15 cellular contexts compared by ENCODE assay signal in the genomic region with DNA sequence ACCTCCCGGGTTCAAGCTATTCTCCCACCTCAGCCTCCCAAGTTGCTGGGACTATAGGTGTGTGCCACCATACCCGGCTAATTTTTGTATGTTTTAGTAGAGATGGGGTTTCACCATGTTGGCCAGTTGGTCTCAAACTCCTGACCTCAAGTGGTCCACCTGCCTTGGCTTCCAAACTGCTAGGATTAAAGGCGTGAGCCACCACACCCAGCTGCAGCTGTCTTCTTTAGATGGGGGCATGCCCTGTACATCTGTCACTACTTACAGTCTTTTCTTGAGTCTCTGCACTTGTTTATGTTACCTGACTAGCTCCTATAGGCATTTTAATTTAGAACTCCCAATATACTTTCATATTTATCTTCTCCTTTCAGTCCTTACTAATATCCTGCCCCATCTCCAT.
DNase-seq lines count a peak whose midpoint lies in the region; ATAC-seq lines count a peak whose summit lies in the region.
"Had no signal": no experiment of that assay in that cellular context is flagged by ENCODE, and none has a peak within 500 bp of the region (broad histone marks: within the 10 kb centered on the region; RNA-seq: fewer than 3 reads in every experiment).

No MANE protein-coding gene starts in this region.

- H3K9me3 ChIP-seq in BLaER1 treated with 17β-estradiol and CSF1 and Interleukin-3, amounts not matched to agents 10 nM and 100 nM (replicated peaks in 1 of 11) = peaks cover 6 to 27% (median 9%) of the 10 kb centered on the region in 11 experiments; a peak in 20 of 22 replicates
- H3K9me3 ChIP-seq in SJCRH30 (replicated peaks) = no peaks in the 10 kb centered on the region
- H3K9me3 ChIP-seq: HAP-1 had no signal

- H3K4me3 ChIP-seq in BLaER1 treated with 17β-estradiol and CSF1 and Interleukin-3, amounts not matched to agents 10 nM and 100 nM = peak overlapping the region; percentile 45 to 67 (median 58); a peak in 19 of 20 replicates
- no peak overlapping the region for H3K4me3 ChIP-seq in SJCRH30
- H3K4me3 ChIP-seq: HAP-1 had no signal

- peaks cover 60 to 100% (median 81%) of the 10 kb centered on the region in 10 experiments for H3K4me1 ChIP-seq in BLaER1 treated with 17β-estradiol and CSF1 and Interleukin-3, amounts not matched to agents 10 nM and 100 nM
- peaks cover 8% of the 10 kb centered on the region for H3K4me1 ChIP-seq in SJCRH30
- H3K4me1 ChIP-seq: HAP-1 had no signal

- H3K4me2 ChIP-seq in BLaER1 treated with 17β-estradiol and CSF1 and Interleukin-3, amounts not matched to agents 10 nM and 100 nM = peak overlapping the region; percentile 67 to 96 (median 80)
- H3K4me2 ChIP-seq: KMS-11 had no signal

- peaks cover 0 to 9% (median 0%) of the 10 kb centered on the region in 11 experiments; a peak in 2 of 22 replicates for H3K36me3 ChIP-seq in BLaER1 treated with 17β-estradiol and CSF1 and Interleukin-3, amounts not matched to agents 10 nM and 100 nM
- no peaks in the 10 kb centered on the region for H3K36me3 ChIP-seq in SJCRH30
- H3K36me3 ChIP-seq: HAP-1 had no signal

- no peaks in the 10 kb centered on the region for H3K27me3 ChIP-seq in BLaER1 treated with 17β-estradiol and CSF1 and Interleukin-3, amounts not matched to agents 10 nM and 100 nM
- H3K27me3 ChIP-seq in SJCRH30 = no peaks in the 10 kb centered on the region

- peak overlapping the region; percentile 72 to 93 (median 83) for H3K9ac ChIP-seq in BLaER1 treated with 17β-estradiol and CSF1 and Interleukin-3, amounts not matched to agents 10 nM and 100 nM
- H3K9ac ChIP-seq: KMS-11 had no signal

- no peaks in the 10 kb centered on the region for H4K20me1 ChIP-seq in BLaER1 treated with 17β-estradiol and CSF1 and Interleukin-3, amounts not matched to agents 10 nM and 100 nM

- ATAC-seq in GM21390 (IDR thresholded peaks at IDR 0.05; ENCODE audit: unreplicated experiment) (no peak), GM18511 (IDR thresholded peaks at IDR 0.05; ENCODE audit: unreplicated experiment) (no peak), HG03354 (IDR thresholded peaks at IDR 0.05; ENCODE audit: poor library complexity, severe bottlenecking, unreplicated experiment) (no peak)

- DNase-seq in LHCN-M2 (ENCODE audit: low read depth) (peak; percentile 59), NCI-H524 treated with DMSO at 0.1 percent for 48 hours (lab: John Stamatoyannopoulos, UW) (peak; percentile 41), SJCRH30 (peak; percentile 62 to 70), EL (no peak)
- DNase-seq: CD4-positive, alpha-beta T cell; DMS53; DND-41 had no signal

- peak overlapping the region; percentile 90 to 96 (median 92) for H3K27ac ChIP-seq in BLaER1 treated with 17β-estradiol and CSF1 and Interleukin-3, amounts not matched to agents 10 nM and 100 nM
- no peak overlapping the region for H3K27ac ChIP-seq in SJCRH30
- H3K27ac ChIP-seq: C4-2B, HL-60, KMS-11 had no signal
